ENCODE assay signal across 27 cellular contexts in genomic region chr19:47687906-47688305, GRCh38. TPM values are rescaled to one million over a fixed set of nuclear protein-coding genes. Genes with fewer than 3 reads are reported as not detected.
A peak's percentile ranks its signal among the peaks of the same experiment; 100 is the strongest.
DNase-seq lines count a peak whose midpoint lies in the region; ATAC-seq, FAIRE-seq and TF ChIP-seq lines count a peak whose summit lies in the region.
"Had no signal": no experiment of that assay in that cellular context is flagged by ENCODE, and none has a peak within 500 bp of the region (broad histone marks: within the 10 kb centered on the region; RNA-seq: fewer than 3 reads in every experiment).

No MANE protein-coding gene starts in this region.

- no peak overlapping the region for H3K14ac ChIP-seq in H9 (ENCODE audit: insufficient read depth, low read length)

- H3K4me3 ChIP-seq in astrocyte (ENCODE audit: insufficient read depth, low read depth, low read length), result no peak overlapping the region
- H3K4me3 ChIP-seq: BLaER1 treated with 17β-estradiol and CSF1 and Interleukin-3, amounts not matched to agents 10 nM and 100 nM; Peyer's patch; SJSA1 had no signal

- H3K27ac Mint-ChIP-seq in H9 (peak overlapping the region in 2 of 3 experiments; percentile 50 to 57; a peak in 3 of 7 replicates), astrocyte (ENCODE audit: unreplicated experiment) (no peak overlapping the region), progenitor cell of endocrine pancreas (peak overlapping the region; percentile 47)
- H3K27ac Mint-ChIP-seq: CD4-positive, alpha-beta memory T cell had no signal

- peaks cover 5% of the 10 kb centered on the region for H3K36me3 ChIP-seq in astrocyte (ENCODE audit: insufficient read depth, low read length)

- no peaks in the 10 kb centered on the region for H3K23me2 ChIP-seq in H9 (ENCODE audit: insufficient read length, low read depth, low read length, poor library complexity, severe bottlenecking)

- no peak overlapping the region for H2BK5ac ChIP-seq in H9 (ENCODE audit: insufficient read length, low read length)

- H3K4me3 Mint-ChIP-seq in H9 (no peak overlapping the region), astrocyte (ENCODE audit: unreplicated experiment) (peak overlapping the region; percentile 62), progenitor cell of endocrine pancreas (ENCODE audit: low read depth) (no peak overlapping the region)
- H3K4me3 Mint-ChIP-seq: CD4-positive, alpha-beta memory T cell had no signal

- FAIRE-seq in astrocyte (lab: Jason Lieb, UNC), result no peak
- FAIRE-seq: GM18507, H54 had no signal

- H4K91ac ChIP-seq in H9 (ENCODE audit: insufficient read length, low read depth, low read length), result no peak overlapping the region

- H3K9me3 Mint-ChIP-seq in H9 (no peaks in the 10 kb centered on the region), astrocyte (ENCODE audit: unreplicated experiment) (no peaks in the 10 kb centered on the region), progenitor cell of endocrine pancreas (ENCODE audit: low read depth) (no peaks in the 10 kb centered on the region)
- H3K9me3 Mint-ChIP-seq: CD4-positive, alpha-beta memory T cell had no signal

- H3K27ac ChIP-seq in H9 (ENCODE audit: insufficient read length, low read depth, low read length) (no peak overlapping the region), astrocyte (ENCODE audit: low read depth, low read length) (no peak overlapping the region)
- H3K27ac ChIP-seq: 22Rv1; BLaER1 treated with 17β-estradiol and CSF1 and Interleukin-3, amounts not matched to agents 10 nM and 100 nM; Peyer's patch; SJSA1 had no signal

- no CpG with 5 or more reads among the region's 7 CpGs for WGBS in H9 (ENCODE audit: extremely low coverage, insufficient read length, low lambda C conversion rate)

- H2AK5ac ChIP-seq in H9 (ENCODE audit: insufficient read length, low read length), result no peak overlapping the region

- no peak for TF ChIP-seq CTCF in H9 (conservative IDR thresholded peaks at IDR 0.05)
- no peak for TF ChIP-seq CTCF in astrocyte (IDR thresholded peaks at IDR 0.05; ENCODE audit: insufficient read depth, low read depth, low read length)
- no peak for TF ChIP-seq CTCF in progenitor cell of endocrine pancreas (IDR thresholded peaks at IDR 0.05; ENCODE audit: unreplicated experiment)
- TF ChIP-seq CTCF in GM10266 (IDR thresholded peaks at IDR 0.05; ENCODE audit: control insufficient read depth, insufficient read depth, low read depth, missing control alignments), result no peak

- H3K9ac ChIP-seq in H9 (ENCODE audit: extremely low read depth, insufficient read length, low read length) (no peak overlapping the region), astrocyte (ENCODE audit: low read length) (no peak overlapping the region)
- H3K9ac ChIP-seq: BLaER1 treated with 17β-estradiol and CSF1 and Interleukin-3, amounts not matched to agents 10 nM and 100 nM had no signal

- H4K20me1 ChIP-seq in H9 (ENCODE audit: control insufficient read depth, insufficient read depth, insufficient read length) (no peaks in the 10 kb centered on the region), astrocyte (ENCODE audit: insufficient read depth, low read length) (peaks cover 74% of the 10 kb centered on the region)

- no peak overlapping the region for H3K4ac ChIP-seq in H9 (ENCODE audit: low read depth, low read length)

- no peaks in the 10 kb centered on the region for H3K27me3 Mint-ChIP-seq in H9 (ENCODE audit: low read depth)
- no peaks in the 10 kb centered on the region for H3K27me3 Mint-ChIP-seq in astrocyte (ENCODE audit: low read depth, unreplicated experiment)
- H3K27me3 Mint-ChIP-seq in progenitor cell of endocrine pancreas, result no peaks in the 10 kb centered on the region
- H3K27me3 Mint-ChIP-seq: CD4-positive, alpha-beta memory T cell had no signal

- H3K18ac ChIP-seq in H9 (ENCODE audit: insufficient read length, low read depth, low read length), result no peak overlapping the region

- no peak overlapping the region for H3K23ac ChIP-seq in H9 (ENCODE audit: insufficient read length, low read depth, low read length)

- no peak overlapping the region for H3T11ph ChIP-seq in H9 (ENCODE audit: low read length)

- H2AFZ ChIP-seq in H9 (ENCODE audit: low read length), result no peak overlapping the region
- H2AFZ ChIP-seq in astrocyte (ENCODE audit: low read depth, low read length), result no peak overlapping the region

- no peaks in the 10 kb centered on the region for H3K4me1 ChIP-seq in H9 (ENCODE audit: insufficient read depth, low read length)
- H3K4me1 ChIP-seq in astrocyte (ENCODE audit: insufficient read depth, low read length), result no peaks in the 10 kb centered on the region
- H3K4me1 ChIP-seq: BLaER1 treated with 17β-estradiol and CSF1 and Interleukin-3, amounts not matched to agents 10 nM and 100 nM; Peyer's patch had no signal

- H3K36me3 Mint-ChIP-seq in H9 (ENCODE audit: insufficient read depth in 1 of 3, low read depth in 3 of 3) (peaks cover 5 to 42% (median 39%) of the 10 kb centered on the region in 3 experiments; a peak in 6 of 7 replicates), astrocyte (ENCODE audit: low read depth, unreplicated experiment) (peaks cover 8% of the 10 kb centered on the region), progenitor cell of endocrine pancreas (ENCODE audit: insufficient read depth) (peaks cover 20% of the 10 kb centered on the region)

- H3K27me3 ChIP-seq in H9 (ENCODE audit: insufficient read depth, low read length), result no peaks in the 10 kb centered on the region
- no peaks in the 10 kb centered on the region for H3K27me3 ChIP-seq in astrocyte (ENCODE audit: insufficient read depth, low read length)
- H3K27me3 ChIP-seq: BLaER1 treated with 17β-estradiol and CSF1 and Interleukin-3, amounts not matched to agents 10 nM and 100 nM; Peyer's patch; SJSA1 had no signal

- H2BK20ac ChIP-seq in H9 (ENCODE audit: low read depth, low read length, poor library complexity, severe bottlenecking), result no peak overlapping the region

- ATAC-seq in GM18868 (IDR thresholded peaks at IDR 0.05; ENCODE audit: unreplicated experiment), result no peak

- no peak overlapping the region for H4K5ac ChIP-seq in H9 (ENCODE audit: insufficient read length, low read depth, low read length)

- no peak overlapping the region for H3K56ac ChIP-seq in H9 (ENCODE audit: insufficient read length, low read depth, low read length)

- no peak overlapping the region for H2BK12ac ChIP-seq in H9 (ENCODE audit: insufficient read length, low read depth, low read length)

- no peak overlapping the region for H2BK15ac ChIP-seq in H9 (ENCODE audit: low read depth, low read length)

- H3K4me2 ChIP-seq in H9 (ENCODE audit: insufficient read depth, insufficient read length, low read length) (no peak overlapping the region), astrocyte (ENCODE audit: low read length) (no peak overlapping the region)
- H3K4me2 ChIP-seq: BLaER1 treated with 17β-estradiol and CSF1 and Interleukin-3, amounts not matched to agents 10 nM and 100 nM had no signal

- no peaks in the 10 kb centered on the region for H3K4me1 Mint-ChIP-seq in H9
- no peaks in the 10 kb centered on the region for H3K4me1 Mint-ChIP-seq in astrocyte (ENCODE audit: low read depth, unreplicated experiment)
- peaks cover 2% of the 10 kb centered on the region for H3K4me1 Mint-ChIP-seq in progenitor cell of endocrine pancreas (ENCODE audit: low read depth)

- no peak overlapping the region for H4K8ac ChIP-seq in H9 (replicated peaks; ENCODE audit: insufficient read length, low read depth, low read length)

- no peak overlapping the region for H2BK120ac ChIP-seq in H9 (ENCODE audit: low read depth, low read length, poor library complexity, severe bottlenecking)

- no peaks in the 10 kb centered on the region for H3K79me1 ChIP-seq in H9 (ENCODE audit: insufficient read depth, low read depth, low read length, poor library complexity, severe bottlenecking)

- H3K79me2 ChIP-seq in H9 (ENCODE audit: insufficient read depth, low read length) (no peaks in the 10 kb centered on the region), astrocyte (ENCODE audit: insufficient read depth, low read length) (peaks cover 8% of the 10 kb centered on the region)

- DNase-seq in NCI-H2227 (lab: John Stamatoyannopoulos, UW; ENCODE audit: unreplicated experiment) (peak; percentile 15), NCI-H2227 treated with DMSO at 0.1 percent for 48 hours (lab: John Stamatoyannopoulos, UW) (no peak), H9 (no peak), astrocyte (ENCODE audit: low read depth) (no peak), progenitor cell of endocrine pancreas (ENCODE audit: low spot score, unreplicated experiment) (no peak), GM10266 (ENCODE audit: extremely low spot score) (no peak), kidney glomerular epithelial cell (lab: John Stamatoyannopoulos, UW) (no peak)
- DNase-seq: ACHN; Calu3; CD4-positive, alpha-beta memory T cell; DMS153; Kasumi-1; NCI-H1417 treated with DMSO at 0.1 percent for 48 hours; NCI-H187; NCI-H2107; NCI-H226; NCI-H510A treated with DMSO at 0.1 percent for 48 hours; NCI-H774; NK-92 treated with Interleukin-12 subunit alpha and Interleukin-12 subunit beta, amount 100 ng/mL, for 24 hours; Peyer's patch had no signal

- H3K9me3 ChIP-seq in H9 (ENCODE audit: control insufficient read depth, low read depth, low read length) (no peaks in the 10 kb centered on the region), astrocyte (ENCODE audit: insufficient read depth, low read depth, low read length) (no peaks in the 10 kb centered on the region)
- H3K9me3 ChIP-seq: BLaER1 treated with 17β-estradiol and CSF1 and Interleukin-3, amounts not matched to agents 10 nM and 100 nM; Peyer's patch; SJSA1 had no signal

RNA-seq across cellular contexts. Expression of gene EHD2, which starts 25.3 kb away (rescaled TPM):
- 18.7 and 19.7 TPM in 2 replicates for total RNA-seq in H9 (2021)
- 159 and 170 TPM in 2 replicates for total RNA-seq in astrocyte
- 0.41 and 0.64 TPM in 2 replicates for total RNA-seq in progenitor cell of endocrine pancreas
- total RNA-seq: CD4-positive, alpha-beta memory T cell; G401 had no signal

RNA-seq across cellular contexts. Expression of gene NOP53, which starts 57.4 kb away (rescaled TPM):
- total RNA-seq in H9 (2021) (325 and 332 TPM in 2 replicates), astrocyte (79.4 and 89.9 TPM in 2 replicates), progenitor cell of endocrine pancreas (301 and 312 TPM in 2 replicates)

Comparison
In these comparisons a context has a peak if more than half of its experiments do, and no peak if none do; other contexts are left out.
1. RNA of gene EHD2, which starts 25.3 kb away (total RNA-seq): 159 to 170 TPM in astrocyte and 18.7 to 19.7 TPM in H9; 0.41 to 0.64 TPM in progenitor cell of endocrine pancreas; every median in the first group is over 10 times any median in the second.